In the genomic region with DNA sequence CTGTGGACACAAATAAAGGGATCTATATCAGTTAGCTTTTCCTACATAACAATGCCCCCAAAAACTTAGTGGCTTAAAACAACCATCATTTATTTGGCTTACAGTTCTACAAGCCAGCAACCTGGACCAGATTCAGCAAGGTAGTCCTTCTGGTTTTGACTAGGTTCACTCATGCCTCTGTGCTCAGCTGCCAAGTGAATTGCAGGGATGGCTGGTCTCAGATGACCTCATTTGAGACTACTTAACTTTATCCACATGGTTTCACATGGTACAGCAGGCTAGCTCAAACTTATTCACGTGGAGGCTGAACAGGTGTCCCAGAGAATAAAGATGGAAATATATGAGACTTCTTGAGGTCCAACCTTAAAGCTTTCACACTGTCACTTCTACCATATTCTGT, we compare ENCODE assay signal across 1 cellular context.
A peak's percentile ranks its signal among the peaks of the same experiment; 100 is the strongest.
TF ChIP-seq lines count a peak whose summit lies in the region.

No MANE protein-coding gene starts in this region.

TF ChIP-seq in HepG2, 621 proteins besides CTCF, POLR2A, EP300 and RAD21 (continued from another document):
- TF ChIP-seq, protein P1, sequence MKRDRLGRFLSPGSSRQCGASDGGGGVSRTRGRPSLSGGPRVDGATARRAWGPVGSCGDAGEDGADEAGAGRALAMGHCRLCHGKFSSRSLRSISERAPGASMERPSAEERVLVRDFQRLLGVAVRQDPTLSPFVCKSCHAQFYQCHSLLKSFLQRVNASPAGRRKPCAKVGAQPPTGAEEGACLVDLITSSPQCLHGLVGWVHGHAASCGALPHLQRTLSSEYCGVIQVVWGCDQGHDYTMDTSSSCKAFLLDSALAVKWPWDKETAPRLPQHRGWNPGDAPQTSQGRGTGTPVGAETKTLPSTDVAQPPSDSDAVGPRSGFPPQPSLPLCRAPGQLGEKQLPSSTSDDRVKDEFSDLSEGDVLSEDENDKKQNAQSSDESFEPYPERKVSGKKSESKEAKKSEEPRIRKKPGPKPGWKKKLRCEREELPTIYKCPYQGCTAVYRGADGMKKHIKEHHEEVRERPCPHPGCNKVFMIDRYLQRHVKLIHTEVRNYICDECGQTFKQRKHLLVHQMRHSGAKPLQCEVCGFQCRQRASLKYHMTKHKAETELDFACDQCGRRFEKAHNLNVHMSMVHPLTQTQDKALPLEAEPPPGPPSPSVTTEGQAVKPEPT (CRISPR knock-in tag; IDR thresholded peaks at IDR 0.05; ENCODE audit: low read depth), result no peak
- TF ChIP-seq ZNF567 (CRISPR knock-in tag; IDR thresholded peaks at IDR 0.05; ENCODE audit: borderline replicate concordance), result no peak
- TF ChIP-seq, protein P2, sequence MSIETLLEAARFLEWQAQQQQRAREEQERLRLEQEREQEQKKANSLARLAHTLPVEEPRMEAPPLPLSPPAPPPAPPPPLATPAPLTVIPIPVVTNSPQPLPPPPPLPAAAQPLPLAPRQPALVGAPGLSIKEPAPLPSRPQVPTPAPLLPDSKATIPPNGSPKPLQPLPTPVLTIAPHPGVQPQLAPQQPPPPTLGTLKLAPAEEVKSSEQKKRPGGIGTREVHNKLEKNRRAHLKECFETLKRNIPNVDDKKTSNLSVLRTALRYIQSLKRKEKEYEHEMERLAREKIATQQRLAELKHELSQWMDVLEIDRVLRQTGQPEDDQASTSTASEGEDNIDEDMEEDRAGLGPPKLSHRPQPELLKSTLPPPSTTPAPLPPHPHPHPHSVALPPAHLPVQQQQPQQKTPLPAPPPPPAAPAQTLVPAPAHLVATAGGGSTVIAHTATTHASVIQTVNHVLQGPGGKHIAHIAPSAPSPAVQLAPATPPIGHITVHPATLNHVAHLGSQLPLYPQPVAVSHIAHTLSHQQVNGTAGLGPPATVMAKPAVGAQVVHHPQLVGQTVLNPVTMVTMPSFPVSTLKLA (IDR thresholded peaks at IDR 0.05), result 0 out of 2 replicates have a peak, but pooled peaks have one; percentile 8
